ENCODE assay signal across 1 cellular context in genomic region chr16:84673203-84673535, GRCh38.
A peak's percentile ranks its signal among the peaks of the same experiment; 100 is the strongest.
TF ChIP-seq lines count a peak whose summit lies in the region.

No MANE protein-coding gene starts in this region.

TF ChIP-seq in IMR-90, 13 proteins besides CTCF, POLR2A, EP300 and RAD21:
- TF ChIP-seq BHLHE40 (IDR thresholded peaks at IDR 0.05; ENCODE audit: low read depth, low read length) (no peak), CEBPB (IDR thresholded peaks at IDR 0.05; ENCODE audit: low read depth, low read length) (peak; percentile 38; the same call in 1 of the 2 replicates)
